ENCODE assay signal across 1 cellular context in genomic region chr16:89193021-89193575, GRCh38.
TF ChIP-seq lines count a peak whose summit lies in the region.

No MANE protein-coding gene starts in this region.

TF ChIP-seq in HepG2, 621 proteins besides CTCF, POLR2A, EP300 and RAD21:
- TF ChIP-seq ZNF766 (CRISPR knock-in tag; IDR thresholded peaks at IDR 0.05; ENCODE audit: borderline replicate concordance) = no peak
- no peak for TF ChIP-seq ZNF543 (CRISPR knock-in tag; IDR thresholded peaks at IDR 0.05)
- TF ChIP-seq NFAT5 (CRISPR knock-in tag; IDR thresholded peaks at IDR 0.05) = 0 out of 2 replicates have a peak, but pooled peaks have one; percentile 20
- TF ChIP-seq ZNF350 (CRISPR knock-in tag; IDR thresholded peaks at IDR 0.05; ENCODE audit: borderline replicate concordance, low read depth) = no peak
- TF ChIP-seq AGO1 (IDR thresholded peaks at IDR 0.05; ENCODE audit: low read depth, low read length, poor library complexity, severe bottlenecking) = peak; percentile 87
- TF ChIP-seq ZBTB33 (CRISPR knock-in tag; IDR thresholded peaks at IDR 0.05) = peak; percentile 70
- 0 out of 2 replicates have a peak, but pooled peaks have one; percentile 19 for TF ChIP-seq NFKB2 (CRISPR knock-in tag; IDR thresholded peaks at IDR 0.05; ENCODE audit: borderline replicate concordance)
- no peak for TF ChIP-seq ZNF737 (CRISPR knock-in tag; IDR thresholded peaks at IDR 0.05; ENCODE audit: borderline replicate concordance)
- TF ChIP-seq ZNF333 (CRISPR knock-in tag; IDR thresholded peaks at IDR 0.05; ENCODE audit: borderline replicate concordance) = no peak
- TF ChIP-seq PATZ1 (CRISPR knock-in tag; IDR thresholded peaks at IDR 0.05) = 0 out of 2 replicates have a peak, but pooled peaks have one; percentile 16
- peak; percentile 48; the same call in 1 of the 2 replicates for TF ChIP-seq SIN3A (IDR thresholded peaks at IDR 0.05; ENCODE audit: borderline replicate concordance, low read depth, low read length)
- TF ChIP-seq TBX3 (IDR thresholded peaks at IDR 0.05; ENCODE audit: borderline replicate concordance) = no peak
- no peak for TF ChIP-seq DR1 (CRISPR knock-in tag; IDR thresholded peaks at IDR 0.05)
- TF ChIP-seq POLR2AphosphoS5 (IDR thresholded peaks at IDR 0.05; ENCODE audit: low read depth, low read length) = 0 out of 2 replicates have a peak, but pooled peaks have one; percentile 25
- TF ChIP-seq ZNF263 (CRISPR knock-in tag; IDR thresholded peaks at IDR 0.05) = peak; percentile 86
